ENCODE assay signal across 8 cellular contexts in the genomic region with DNA sequence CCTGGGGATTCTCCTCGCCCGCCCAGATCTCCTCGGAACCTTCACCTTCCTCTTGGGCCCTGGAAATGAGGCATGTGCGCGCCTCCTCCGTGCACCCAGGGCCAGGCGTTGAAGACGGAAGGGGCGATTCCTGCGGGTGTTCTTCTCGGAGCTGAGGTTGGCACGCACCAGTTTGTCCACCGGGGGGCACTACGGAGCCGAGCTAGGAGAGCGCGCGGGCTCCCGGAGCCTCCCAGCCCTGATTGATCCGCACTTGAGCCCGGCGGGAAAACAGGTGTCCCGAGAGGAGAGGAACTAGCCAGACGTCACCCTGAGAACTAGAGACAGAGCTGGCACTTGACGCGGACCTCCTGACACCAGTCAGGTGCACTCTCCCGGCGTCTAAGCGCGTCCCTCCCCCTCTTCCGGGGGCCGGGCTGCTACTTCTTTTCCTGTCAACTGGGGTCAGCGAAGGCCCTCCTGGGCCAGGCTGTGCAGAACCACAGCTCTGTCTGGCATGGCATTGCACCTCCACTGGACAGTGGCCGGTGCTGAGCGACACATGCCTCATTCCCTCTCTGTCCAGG. TPM values are rescaled to one million over a fixed set of nuclear protein-coding genes. Genes with fewer than 3 reads are reported as not detected.
DNase-seq lines count a peak whose midpoint lies in the region; ATAC-seq and TF ChIP-seq lines count a peak whose summit lies in the region.

No MANE protein-coding gene starts in this region.

- peak overlapping the region; percentile 60 to 97 (median 85) for H3K4me2 ChIP-seq in BLaER1 treated with 17β-estradiol and CSF1 and Interleukin-3, amounts not matched to agents 10 nM and 100 nM

- peak; percentile 75 for ATAC-seq in GM19397 (IDR thresholded peaks at IDR 0.05; ENCODE audit: unreplicated experiment)

- no peaks in the 10 kb centered on the region for H3K9me3 ChIP-seq in BLaER1 treated with 17β-estradiol and CSF1 and Interleukin-3, amounts not matched to agents 10 nM and 100 nM (replicated peaks in 1 of 11)
- no peaks in the 10 kb centered on the region for H3K9me3 ChIP-seq in Peyer's patch

- H3K27me3 ChIP-seq in BLaER1 treated with 17β-estradiol and CSF1 and Interleukin-3, amounts not matched to agents 10 nM and 100 nM, result no peaks in the 10 kb centered on the region
- H3K27me3 ChIP-seq in Peyer's patch, result no peaks in the 10 kb centered on the region

- no peaks in the 10 kb centered on the region for H4K20me1 ChIP-seq in BLaER1 treated with 17β-estradiol and CSF1 and Interleukin-3, amounts not matched to agents 10 nM and 100 nM

- intact Hi-C loops in activated T-helper 1 cell treated with anti-CD3 and anti-CD28 coated beads, Interleukin-12 subunit alpha, Interleukin-12 subunit beta, Interleukin-2, Interleukin-4 antibody, amounts not matched to agents 30 ng/mL and 10 ng/mL and 1 ng/mL, durations not matched to agents 14 hours and 24 hours and 36 hours (cut with micrococcal nuclease), result loop anchor here (1.0 to 2.0 kb wide), 3 partner anchors 28 to 394 kb away; no protein-coding TSS in a partner anchor

- H3K27me3 Mint-ChIP-seq in activated T-helper 1 cell treated with anti-CD3 and anti-CD28 coated beads, Interleukin-12 subunit alpha, Interleukin-12 subunit beta, Interleukin-2, Interleukin-4 antibody, amounts not matched to agents 30 ng/mL and 10 ng/mL and 1 ng/mL, durations not matched to agents 14 hours and 24 hours and 36 hours (ENCODE audit: insufficient read depth), result peaks cover 11% of the 10 kb centered on the region
- no peaks in the 10 kb centered on the region for H3K27me3 Mint-ChIP-seq in neural crest cell (ENCODE audit: low read depth)
- H3K27me3 Mint-ChIP-seq in stimulated activated naive CD8-positive, alpha-beta T cell treated with anti-CD3 and anti-CD28 coated beads, Interleukin-15, Interleukin-2, amounts not matched to agents 100 ng/mL and 50 ng/mL, for 24 hours, result no peaks in the 10 kb centered on the region

- DNase-seq in Kasumi-1 (lab: John Stamatoyannopoulos, UW), result peak; percentile 75 to 83
- peak; percentile 80 to 94 (median 94) for DNase-seq in Peyer's patch
- DNase-seq in activated T-helper 1 cell treated with anti-CD3 and anti-CD28 coated beads, Interleukin-12 subunit alpha, Interleukin-12 subunit beta, Interleukin-2, Interleukin-4 antibody, amounts not matched to agents 30 ng/mL and 10 ng/mL and 1 ng/mL, durations not matched to agents 14 hours and 24 hours and 36 hours (ENCODE audit: low spot score), result peak; percentile 61
- DNase-seq in fibroblast of pulmonary artery (ENCODE audit: low read depth), result peak; percentile 72
- peak; percentile 94 for DNase-seq in neural crest cell (ENCODE audit: low read depth, low spot score)

- H3K9me3 Mint-ChIP-seq in activated T-helper 1 cell treated with anti-CD3 and anti-CD28 coated beads, Interleukin-12 subunit alpha, Interleukin-12 subunit beta, Interleukin-2, Interleukin-4 antibody, amounts not matched to agents 30 ng/mL and 10 ng/mL and 1 ng/mL, durations not matched to agents 14 hours and 24 hours and 36 hours, result no peaks in the 10 kb centered on the region
- H3K9me3 Mint-ChIP-seq in neural crest cell, result no peaks in the 10 kb centered on the region
- no peaks in the 10 kb centered on the region for H3K9me3 Mint-ChIP-seq in stimulated activated naive CD8-positive, alpha-beta T cell treated with anti-CD3 and anti-CD28 coated beads, Interleukin-15, Interleukin-2, amounts not matched to agents 100 ng/mL and 50 ng/mL, for 24 hours

- no peaks in the 10 kb centered on the region for H3K36me3 ChIP-seq in BLaER1 treated with 17β-estradiol and CSF1 and Interleukin-3, amounts not matched to agents 10 nM and 100 nM
- no peaks in the 10 kb centered on the region for H3K36me3 ChIP-seq in Peyer's patch

- peak overlapping the region in 4 of 11 experiments; percentile 11 to 38 (median 30); a peak in 3 of 22 replicates for H3K27ac ChIP-seq in BLaER1 treated with 17β-estradiol and CSF1 and Interleukin-3, amounts not matched to agents 10 nM and 100 nM
- H3K27ac ChIP-seq in Peyer's patch, result no peak overlapping the region

- no peaks in the 10 kb centered on the region for H3K36me3 Mint-ChIP-seq in activated T-helper 1 cell treated with anti-CD3 and anti-CD28 coated beads, Interleukin-12 subunit alpha, Interleukin-12 subunit beta, Interleukin-2, Interleukin-4 antibody, amounts not matched to agents 30 ng/mL and 10 ng/mL and 1 ng/mL, durations not matched to agents 14 hours and 24 hours and 36 hours (ENCODE audit: low read depth)
- no peaks in the 10 kb centered on the region for H3K36me3 Mint-ChIP-seq in neural crest cell (ENCODE audit: low read depth)
- no peaks in the 10 kb centered on the region for H3K36me3 Mint-ChIP-seq in stimulated activated naive CD8-positive, alpha-beta T cell treated with anti-CD3 and anti-CD28 coated beads, Interleukin-15, Interleukin-2, amounts not matched to agents 100 ng/mL and 50 ng/mL, for 24 hours (ENCODE audit: low read depth)

- H3K9ac ChIP-seq in BLaER1 treated with 17β-estradiol and CSF1 and Interleukin-3, amounts not matched to agents 10 nM and 100 nM, result peak overlapping the region in 10 of 11 experiments; percentile 1 to 63 (median 32); a peak in 14 of 22 replicates

- H3K27ac Mint-ChIP-seq in activated T-helper 1 cell treated with anti-CD3 and anti-CD28 coated beads, Interleukin-12 subunit alpha, Interleukin-12 subunit beta, Interleukin-2, Interleukin-4 antibody, amounts not matched to agents 30 ng/mL and 10 ng/mL and 1 ng/mL, durations not matched to agents 14 hours and 24 hours and 36 hours, result no peak overlapping the region
- no peak overlapping the region for H3K27ac Mint-ChIP-seq in neural crest cell (ENCODE audit: unreplicated experiment)
- no peak overlapping the region for H3K27ac Mint-ChIP-seq in stimulated activated naive CD8-positive, alpha-beta T cell treated with anti-CD3 and anti-CD28 coated beads, Interleukin-15, Interleukin-2, amounts not matched to agents 100 ng/mL and 50 ng/mL, for 24 hours

- peaks cover 20 to 42% (median 32%) of the 10 kb centered on the region in 10 experiments for H3K4me1 ChIP-seq in BLaER1 treated with 17β-estradiol and CSF1 and Interleukin-3, amounts not matched to agents 10 nM and 100 nM
- peaks cover 0 to 6% (median 2%) of the 10 kb centered on the region in 4 donors for H3K4me1 ChIP-seq in Peyer's patch

- TF ChIP-seq POLR2A in Peyer's patch (IDR thresholded peaks at IDR 0.05), result peak in 1 of 2 donors; percentile 6

- H3K4me3 ChIP-seq in BLaER1 treated with 17β-estradiol and CSF1 and Interleukin-3, amounts not matched to agents 10 nM and 100 nM, result peak overlapping the region; percentile 27 to 69 (median 48)
- H3K4me3 ChIP-seq in Peyer's patch, result peak overlapping the region; percentile 24 to 49 (median 32)
- peak overlapping the region; percentile 30 for H3K4me3 ChIP-seq in fibroblast of pulmonary artery (replicated peaks; ENCODE audit: low read depth, low read length)

- H3K4me3 Mint-ChIP-seq in activated T-helper 1 cell treated with anti-CD3 and anti-CD28 coated beads, Interleukin-12 subunit alpha, Interleukin-12 subunit beta, Interleukin-2, Interleukin-4 antibody, amounts not matched to agents 30 ng/mL and 10 ng/mL and 1 ng/mL, durations not matched to agents 14 hours and 24 hours and 36 hours, result peak overlapping the region; percentile 80
- peak overlapping the region; percentile 54 for H3K4me3 Mint-ChIP-seq in neural crest cell
- peak overlapping the region; percentile 77 for H3K4me3 Mint-ChIP-seq in stimulated activated naive CD8-positive, alpha-beta T cell treated with anti-CD3 and anti-CD28 coated beads, Interleukin-15, Interleukin-2, amounts not matched to agents 100 ng/mL and 50 ng/mL, for 24 hours

- peaks cover 10% of the 10 kb centered on the region for H3K4me1 Mint-ChIP-seq in activated T-helper 1 cell treated with anti-CD3 and anti-CD28 coated beads, Interleukin-12 subunit alpha, Interleukin-12 subunit beta, Interleukin-2, Interleukin-4 antibody, amounts not matched to agents 30 ng/mL and 10 ng/mL and 1 ng/mL, durations not matched to agents 14 hours and 24 hours and 36 hours (ENCODE audit: low read depth)
- H3K4me1 Mint-ChIP-seq in neural crest cell, result peaks cover 22% of the 10 kb centered on the region
- H3K4me1 Mint-ChIP-seq in stimulated activated naive CD8-positive, alpha-beta T cell treated with anti-CD3 and anti-CD28 coated beads, Interleukin-15, Interleukin-2, amounts not matched to agents 100 ng/mL and 50 ng/mL, for 24 hours (ENCODE audit: low read depth), result peaks cover 8% of the 10 kb centered on the region

- peak; percentile 64 to 92 (median 88) for TF ChIP-seq CTCF in Peyer's patch (IDR thresholded peaks at IDR 0.05)
- peak; percentile 81 for TF ChIP-seq CTCF in fibroblast of pulmonary artery (IDR thresholded peaks at IDR 0.05; ENCODE audit: low read length, missing control alignments)
- peak; percentile 95 for TF ChIP-seq CTCF in neural crest cell (conservative IDR thresholded peaks at IDR 0.05)

RNA-seq across cellular contexts. Expression of a gene that starts 18.3 kb away (rescaled TPM):
- total RNA-seq in Peyer's patch (100 to 1,000 TPM in 3 of 4 donors, 10 to 100 TPM in 1; 36.3 to 229 (median 210) TPM), neural crest cell (20.4 and 21.4 TPM in 2 replicates)
- not detected in 2 replicates for total RNA-seq in activated T-helper 1 cell treated with anti-CD3 and anti-CD28 coated beads, Interleukin-12 subunit alpha, Interleukin-12 subunit beta, Interleukin-2, Interleukin-4 antibody, amounts not matched to agents 30 ng/mL and 10 ng/mL and 1 ng/mL, durations not matched to agents 14 hours and 24 hours and 36 hours

RNA-seq across cellular contexts. Expression of a gene that starts 21.8 kb away (rescaled TPM):
- total RNA-seq in Peyer's patch, result 10 to 100 TPM in 1 of 4 donors, 1 to 10 TPM in 1, not detected in 2; 2.7 to 15.7 TPM
- total RNA-seq in activated T-helper 1 cell treated with anti-CD3 and anti-CD28 coated beads, Interleukin-12 subunit alpha, Interleukin-12 subunit beta, Interleukin-2, Interleukin-4 antibody, amounts not matched to agents 30 ng/mL and 10 ng/mL and 1 ng/mL, durations not matched to agents 14 hours and 24 hours and 36 hours, result not detected in 2 replicates
- total RNA-seq in neural crest cell, result 13.6 and 14.0 TPM in 2 replicates

Comparison
In these comparisons a context has a peak if more than half of its experiments do, and no peak if none do; other contexts are left out.
1. RNA of a gene that starts 18.3 kb away (total RNA-seq): 36.3 to 229 TPM in Peyer's patch and 20.4 to 21.4 TPM in neural crest cell; not detected in activated T-helper 1 cell treated with anti-CD3 and anti-CD28 coated beads, Interleukin-12 subunit alpha, Interleukin-12 subunit beta, Interleukin-2, Interleukin-4 antibody, amounts not matched to agents 30 ng/mL and 10 ng/mL and 1 ng/mL, durations not matched to agents 14 hours and 24 hours and 36 hours; every median in the first group is over 10 times any median in the second.
2. Peak in every context shown above with its lines, with median percentiles within 50 percentile points of each other: H3K4me3 ChIP-seq, DNase-seq, CTCF ChIP-seq and H3K4me3 Mint-ChIP-seq.